ENCODE assay signal across 8 cellular contexts in the genomic region with DNA sequence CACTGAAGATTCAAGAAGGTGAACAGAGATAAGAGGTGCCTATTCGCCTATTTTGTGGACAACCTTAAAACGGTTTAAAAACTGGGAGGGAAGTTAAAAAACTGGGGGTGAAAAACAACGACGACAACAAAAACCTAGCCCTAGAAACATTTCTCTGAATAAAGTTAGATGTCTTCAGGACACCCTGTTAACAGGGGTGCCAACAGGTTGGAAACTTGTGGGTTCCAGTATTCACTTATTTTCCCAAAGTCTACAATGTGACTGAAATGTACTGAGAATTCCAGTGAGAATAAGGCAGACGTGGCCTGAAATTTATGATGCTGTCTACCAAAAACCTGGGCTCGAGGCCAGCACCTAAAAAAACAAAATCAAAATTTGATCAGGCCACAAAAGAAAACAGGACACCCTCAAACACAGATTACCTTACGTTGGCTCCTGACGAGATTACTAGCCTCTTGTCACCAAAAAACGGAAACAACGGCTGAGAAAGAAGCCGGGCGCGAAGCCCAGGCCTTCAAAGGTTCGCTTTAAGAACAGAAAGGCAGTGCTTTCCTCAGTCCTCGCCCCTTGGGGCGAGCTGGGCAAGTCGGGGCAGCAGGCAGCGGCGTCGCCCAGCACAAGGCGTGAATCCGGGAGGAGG. TPM values are rescaled to one million over a fixed set of nuclear protein-coding genes. Genes with fewer than 3 reads are reported as not detected.
DNase-seq lines count a peak whose midpoint lies in the region; ATAC-seq and TF ChIP-seq lines count a peak whose summit lies in the region.

No MANE protein-coding gene starts in this region.

- H3K9ac ChIP-seq in Karpas-422 (ENCODE audit: low read length), result peak overlapping the region; percentile 86

- intact Hi-C loops in dorsolateral prefrontal cortex (cut with DNase I), result loop anchor here (2.0 to 10.0 kb wide), 5 partner anchors 92 to 570 kb away; partner anchors contain the start of genes RAB30 (in 2 of the 2), ANKRD42 (in 1 of the 2), DDIAS (in 1 of the 2) and PRCP (in 1 of the 2)

- ATAC-seq in GM21786 (IDR thresholded peaks at IDR 0.05; ENCODE audit: unreplicated experiment) (peak; percentile 37), naive B cell (ENCODE audit: low read depth in 2 of 2) (peak; percentile 29 to 37)

- H3K4me3 Mint-ChIP-seq in naive B cell, result peak overlapping the region; percentile 96 to 100 (median 98)

- no peaks in the 10 kb centered on the region for H3K27me3 ChIP-seq in Karpas-422 (ENCODE audit: low read length)
- H3K27me3 ChIP-seq in dorsolateral prefrontal cortex, result no peaks in the 10 kb centered on the region

- H3K4me2 ChIP-seq in Karpas-422 (ENCODE audit: low read depth, low read length, poor library complexity, severe bottlenecking), result peak overlapping the region; percentile 80

- no peak for TF ChIP-seq CTCF in GM12875 (IDR thresholded peaks at IDR 0.05; ENCODE audit: borderline replicate concordance, insufficient read depth, low read depth, low read length)
- TF ChIP-seq CTCF in dorsolateral prefrontal cortex (IDR thresholded peaks at IDR 0.05 in 54 of 56, conservative IDR thresholded peaks at IDR 0.05 in 2 of 56; ENCODE audit: low read depth in 1 of 56, partially characterized antibody in 56 of 56), result no peak

- H3K4me3 ChIP-seq in GM12875 (ENCODE audit: low read depth, low read length) (peak overlapping the region; percentile 76), Karpas-422 (ENCODE audit: low read length) (peak overlapping the region; percentile 83), dorsolateral prefrontal cortex (peak overlapping the region; percentile 66 to 100 (median 93))

- peaks cover 51% of the 10 kb centered on the region for H3K79me2 ChIP-seq in Karpas-422 (ENCODE audit: low read length)

- H3K9me3 Mint-ChIP-seq in naive B cell, result no peaks in the 10 kb centered on the region

- DNase-seq in Karpas-422, result no peak
- no peak for DNase-seq in dorsolateral prefrontal cortex
- DNase-seq in naive B cell, result peak; percentile 2
- no peak for DNase-seq in NK-92 (lab: John Stamatoyannopoulos, UW; ENCODE audit: unreplicated experiment)
- no peak for DNase-seq in NCI-H1417 treated with DMSO at 0.1 percent for 48 hours (lab: John Stamatoyannopoulos, UW)
- DNase-seq in stimulated activated naive CD4-positive, alpha-beta T cell treated with Interleukin-2 at 50 U/mL for 16 hours (lab: John Stamatoyannopoulos, UW), result no peak

- peak overlapping the region; percentile 98 to 100 (median 99) for H3K27ac Mint-ChIP-seq in naive B cell

- peaks cover 29 to 51% (median 41%) of the 10 kb centered on the region in 3 donors for H3K4me1 Mint-ChIP-seq in naive B cell

- no peaks in the 10 kb centered on the region for H3K9me3 ChIP-seq in Karpas-422 (ENCODE audit: low read length)

- H3K36me3 ChIP-seq in Karpas-422 (ENCODE audit: insufficient read depth, low read length), result peaks cover 7% of the 10 kb centered on the region; the same call in 1 of the 2 replicates

- peak overlapping the region; percentile 18; the same call in 1 of the 2 replicates for H2AFZ ChIP-seq in Karpas-422 (ENCODE audit: low read length)

- H4K20me1 ChIP-seq in Karpas-422 (ENCODE audit: insufficient read depth, low read depth, low read length), result no peaks in the 10 kb centered on the region

- no peaks in the 10 kb centered on the region for H3K27me3 Mint-ChIP-seq in naive B cell

- no peaks in the 10 kb centered on the region for H3K9me2 ChIP-seq in Karpas-422 (replicated peaks; ENCODE audit: insufficient read depth, low read length)

- H3K27ac ChIP-seq in Karpas-422 (ENCODE audit: low read length) (peak overlapping the region; percentile 60), dorsolateral prefrontal cortex (peak overlapping the region in 58 of 59 donors; percentile 89 to 100 (median 99))

- peaks cover 33% of the 10 kb centered on the region for H3K4me1 ChIP-seq in Karpas-422 (ENCODE audit: low read length)

- H3K36me3 Mint-ChIP-seq in naive B cell, result peaks cover 5 to 6% of the 10 kb centered on the region in 2 donors

RNA-seq across cellular contexts. Expression of gene CCDC90B, which starts 0.9 kb away (rescaled TPM):
- 81.1 and 121 TPM in 2 replicates for total RNA-seq in Karpas-422 (2014; rRNA removed; shearing (Covaris generic); ENCODE audit: low replicate concordance)
- total RNA-seq in dorsolateral prefrontal cortex, result 10 to 100 TPM; 25.8 to 63.1 (median 35.8) TPM
- polyA plus RNA-seq in naive B cell (ENCODE audit: low read depth in 6 of 6), result 100 to 1,000 TPM in 1 of 6 donors, 10 to 100 TPM in 5; 67.5 to 106 (median 83.5) TPM
